ENCODE assay signal across 16 cellular contexts in genomic region chr5:68193481-68194036, GRCh38. TPM values are rescaled to one million over a fixed set of nuclear protein-coding genes. Genes with fewer than 3 reads are reported as not detected.
DNase-seq lines count a peak whose midpoint lies in the region; ATAC-seq, FAIRE-seq and TF ChIP-seq lines count a peak whose summit lies in the region.
"Had no signal": no experiment of that assay in that cellular context is flagged by ENCODE, and none has a peak within 500 bp of the region (broad histone marks: within the 10 kb centered on the region; RNA-seq: fewer than 3 reads in every experiment).

No MANE protein-coding gene starts in this region.

- H3K4me1 ChIP-seq in ascending aorta (peaks cover 0 to 25% of the 10 kb centered on the region in 2 donors), PC-9 (replicated peaks; ENCODE audit: insufficient read depth) (no peaks in the 10 kb centered on the region), small intestine (ENCODE audit: control insufficient read depth in 2 of 2, insufficient read depth in 1 of 2, low read depth in 1 of 2, low read length in 1 of 2) (no peaks in the 10 kb centered on the region)

- POLR2A ChIA-PET in PC-9 (lab: Charles Lee; ENCODE audit: unreplicated experiment), result no interaction called here

- BruUV-seq in PC-9 (replicated peaks; lab: Mats Ljungman, UMichigan), result no TSS peak

- H3K9me3 Mint-ChIP-seq in effector memory CD8-positive, alpha-beta T cell, result no peaks in the 10 kb centered on the region
- H3K9me3 Mint-ChIP-seq: activated naive CD4-positive, alpha-beta T cell treated with anti-CD3 and anti-CD28 coated beads, Interleukin-2, amount 50 U/mL, for 24 hours; CD8-positive, alpha-beta memory T cell; IgD-negative memory B cell had no signal

- H3K79me2 ChIP-seq in PC-9 (ENCODE audit: low read depth), result no peaks in the 10 kb centered on the region

- no peak for ATAC-seq in effector memory CD8-positive, alpha-beta T cell (replicated peaks)
- ATAC-seq: activated CD8-positive, alpha-beta memory T cell treated with anti-CD3 and anti-CD28 coated beads, Interleukin-2, amount 10 ng/mL, durations not matched to agents 7 days and 5 days; left colon had no signal

- no peaks in the 10 kb centered on the region for H3K36me3 Mint-ChIP-seq in effector memory CD8-positive, alpha-beta T cell (ENCODE audit: insufficient read depth)
- H3K36me3 Mint-ChIP-seq: activated CD8-positive, alpha-beta memory T cell treated with anti-CD3 and anti-CD28 coated beads, Interleukin-2, amount 10 ng/mL, durations not matched to agents 7 days and 5 days; activated naive CD4-positive, alpha-beta T cell treated with anti-CD3 and anti-CD28 coated beads, Interleukin-2, amount 50 U/mL, for 24 hours had no signal

- no peak overlapping the region for H3K27ac Mint-ChIP-seq in effector memory CD8-positive, alpha-beta T cell
- H3K27ac Mint-ChIP-seq: activated CD8-positive, alpha-beta memory T cell treated with anti-CD3 and anti-CD28 coated beads, Interleukin-2, amount 10 ng/mL, durations not matched to agents 7 days and 5 days; activated naive CD4-positive, alpha-beta T cell treated with anti-CD3 and anti-CD28 coated beads, Interleukin-2, amount 50 U/mL, for 24 hours had no signal

- no peak overlapping the region for H3K4me3 ChIP-seq in ascending aorta
- no peak overlapping the region for H3K4me3 ChIP-seq in PC-9
- H3K4me3 ChIP-seq in small intestine (ENCODE audit: low read depth in 1 of 2, low read length in 2 of 2), result no peak overlapping the region

- FAIRE-seq in small intestine (lab: Jason Lieb, UNC), result no peak

- 53 to 65% (median 62%) methylated on average over 3 of the region's 3 CpGs for WGBS in small intestine, 3 donors

- H2AFZ ChIP-seq in PC-9, result no peak overlapping the region

- peak; percentile 11 for DNase-seq in HPDE6-E6E7 (ENCODE audit: extremely low spot score)
- no peak for DNase-seq in ascending aorta (ENCODE audit: low spot score in 2 of 2)
- peak; percentile 16 for DNase-seq in foreskin melanocyte
- peak; percentile 53 for DNase-seq in pons (ENCODE audit: low spot score)
- no peak for DNase-seq in PC-9
- no peak for DNase-seq in effector memory CD8-positive, alpha-beta T cell
- no peak for DNase-seq in small intestine
- no peak for DNase-seq in SHP77 treated with DMSO at 0.1 percent for 48 hours (lab: John Stamatoyannopoulos, UW)
- DNase-seq: activated CD8-positive, alpha-beta memory T cell treated with anti-CD3 and anti-CD28 coated beads, Interleukin-2, amount 10 ng/mL, durations not matched to agents 7 days and 5 days; CD8-positive, alpha-beta memory T cell; left colon; NCI-H146; NCI-H526; T1000 had no signal

- intact Hi-C loops in ascending aorta (cut with DNase I) (loop anchor here (2.0 kb wide), 1 partner anchor 21 kb away; the partner anchor contains the start of gene PIK3R1), PC-9 (cut with micrococcal nuclease; ENCODE audit: unreplicated experiment) (no loop called here)

- H3K4me3 Mint-ChIP-seq in effector memory CD8-positive, alpha-beta T cell, result no peak overlapping the region
- H3K4me3 Mint-ChIP-seq: activated CD8-positive, alpha-beta memory T cell treated with anti-CD3 and anti-CD28 coated beads, Interleukin-2, amount 10 ng/mL, durations not matched to agents 7 days and 5 days; activated naive CD4-positive, alpha-beta T cell treated with anti-CD3 and anti-CD28 coated beads, Interleukin-2, amount 50 U/mL, for 24 hours; CD8-positive, alpha-beta memory T cell had no signal

- no peaks in the 10 kb centered on the region for H3K36me3 ChIP-seq in ascending aorta
- no peaks in the 10 kb centered on the region for H3K36me3 ChIP-seq in PC-9 (ENCODE audit: low read depth)
- no peaks in the 10 kb centered on the region for H3K36me3 ChIP-seq in small intestine (ENCODE audit: control insufficient read depth in 2 of 2, insufficient read depth in 2 of 2, low read length in 2 of 2)

- no peaks in the 10 kb centered on the region for H3K27me3 Mint-ChIP-seq in effector memory CD8-positive, alpha-beta T cell
- H3K27me3 Mint-ChIP-seq: activated CD8-positive, alpha-beta memory T cell treated with anti-CD3 and anti-CD28 coated beads, Interleukin-2, amount 10 ng/mL, durations not matched to agents 7 days and 5 days; activated naive CD4-positive, alpha-beta T cell treated with anti-CD3 and anti-CD28 coated beads, Interleukin-2, amount 50 U/mL, for 24 hours had no signal

- CTCF ChIA-PET in PC-9 (lab: Charles Lee), result no interaction called here

- H4K20me1 ChIP-seq in PC-9 (ENCODE audit: insufficient read depth), result no peaks in the 10 kb centered on the region

- H3K27ac ChIP-seq in ascending aorta (peak overlapping the region; percentile 75 to 76), PC-9 (no peak overlapping the region), small intestine (ENCODE audit: low read depth in 1 of 2, low read length in 1 of 2) (no peak overlapping the region)

- TF ChIP-seq CTCF in ascending aorta (IDR thresholded peaks at IDR 0.05) (no peak), PC-9 (conservative IDR thresholded peaks at IDR 0.05) (no peak)

- H3K9me3 ChIP-seq in ascending aorta (no peaks in the 10 kb centered on the region), PC-9 (ENCODE audit: insufficient read depth, low read depth) (0 out of 2 replicates have a peak, but pooled peaks cover 3% of the 10 kb centered on the region), small intestine (ENCODE audit: control insufficient read depth, low read depth) (no peaks in the 10 kb centered on the region)

- H3K4me1 Mint-ChIP-seq in effector memory CD8-positive, alpha-beta T cell (ENCODE audit: low read depth in 2 of 2), result peaks cover 0 to 14% of the 10 kb centered on the region in 2 donors

- no peaks in the 10 kb centered on the region for H3K9me2 ChIP-seq in PC-9 (ENCODE audit: insufficient read depth)

- H3K27me3 ChIP-seq in ascending aorta (no peaks in the 10 kb centered on the region), PC-9 (ENCODE audit: insufficient read depth, low read depth) (0 out of 2 replicates have a peak, but pooled peaks cover 4% of the 10 kb centered on the region), small intestine (ENCODE audit: control insufficient read depth in 2 of 2, insufficient read depth in 2 of 2, low read length in 2 of 2) (no peaks in the 10 kb centered on the region)

- no peak overlapping the region for H3K4me2 ChIP-seq in PC-9

- H3F3A ChIP-seq in PC-9 (ENCODE audit: insufficient read depth, low read depth), result no peaks in the 10 kb centered on the region

RNA-seq across cellular contexts. Expression of gene PIK3R1, which starts 22.0 kb away (rescaled TPM):
- total RNA-seq in ascending aorta (89.3 TPM), PC-9 (2021) (15.1 and 15.9 TPM in 2 replicates)
- polyA plus RNA-seq in small intestine, result 10 to 100 TPM in 1 of 3 donors, 1 to 10 TPM in 2; 9.2 to 31.1 (median 9.8) TPM

Comparison
In these comparisons a context has a peak if more than half of its experiments do, and no peak if none do; other contexts are left out.
1. DNase-seq: peak in HPDE6-E6E7 (single experiment), foreskin melanocyte (single experiment) and pons (single experiment); none in ascending aorta (0 of 2), PC-9 (0 of 2), effector memory CD8-positive, alpha-beta T cell (0 of 3), small intestine (single experiment) and SHP77 treated with DMSO at 0.1 percent for 48 hours (single experiment).
2. H3K27ac ChIP-seq: peak in ascending aorta (2 of 2); none in PC-9 (single experiment) and small intestine (0 of 2).